Comparison of ENCODE assay signal across 24 cellular contexts in genomic region chrY:20581687-20582086, GRCh38. TPM values are rescaled to one million over a fixed set of nuclear protein-coding genes. Genes with fewer than 3 reads are reported as not detected.
"Had no signal": no experiment of that assay in that cellular context is flagged by ENCODE, and none has a peak within 500 bp of the region (broad histone marks: within the 10 kb centered on the region; RNA-seq: fewer than 3 reads in every experiment).

No MANE protein-coding gene starts in this region.

- H3K4me1 Mint-ChIP-seq: IgD-negative memory B cell had no signal

- H3K27ac Mint-ChIP-seq: IgD-negative memory B cell had no signal

- H3K36me3 Mint-ChIP-seq: IgD-negative memory B cell had no signal

- H3K9me3 ChIP-seq: SJCRH30 had no signal

- H3K9me3 Mint-ChIP-seq: IgD-negative memory B cell had no signal

- H3K27me3 Mint-ChIP-seq: IgD-negative memory B cell had no signal

- DNase-seq: Kasumi-1, MM.1S, NCI-H1092 treated with DMSO at 0.1 percent for 48 hours, NCI-H1436, NCI-H187, NCI-H2029, NCI-H2081 treated with DMSO at 0.1 percent for 48 hours, NCI-H2171, NCI-H226, NCI-H446, NCI-H510A, NCI-H524 treated with DMSO at 0.1 percent for 48 hours, NCI-H69, NCI-H774, RPMI8226, SHP77 treated with DMSO at 0.1 percent for 48 hours, SJCRH30 had no signal

- H3K27ac ChIP-seq: HL-60, KMS-11, SJCRH30 had no signal

- ATAC-seq: K562, SK-N-SH treated with all-trans-retinoic acid at 6 μM for 48 hours had no signal

- FAIRE-seq: HTR-8/SVneo, K562, RCC 7860 had no signal

- H3K4me2 ChIP-seq: KMS-11 had no signal

- H3K4me3 Mint-ChIP-seq: IgD-negative memory B cell had no signal

- H3K4me3 ChIP-seq: K562, SJCRH30 had no signal

- H3K4me1 ChIP-seq: SJCRH30 had no signal

RNA-seq across cellular contexts. Expression of gene EIF1AY, which starts 6.1 kb away (rescaled TPM):
- total RNA-seq: K562, SJCRH30 had no signal
- polyA plus RNA-seq: IgD-negative memory B cell, K562 had no signal
